1 cellular context compared by ENCODE assay signal in genomic region chr7:151046603-151047573, GRCh38.
A peak's percentile ranks its signal among the peaks of the same experiment; 100 is the strongest.
TF ChIP-seq lines count a peak whose summit lies in the region.

No MANE protein-coding gene starts in this region.

TF ChIP-seq in SK-N-SH, 30 proteins besides CTCF, POLR2A, EP300 and RAD21 (continued from another document):
- TF ChIP-seq ZBTB33 (IDR thresholded peaks at IDR 0.05; ENCODE audit: borderline replicate concordance, low read depth) (no peak), ELF1 (IDR thresholded peaks at IDR 0.05) (no peak), MXI1 (IDR thresholded peaks at IDR 0.05; ENCODE audit: low read depth, low read length) (no peak), MAX (IDR thresholded peaks at IDR 0.05; ENCODE audit: low read depth) (0 out of 2 replicates have a peak, but pooled peaks have one; percentile 45), FOSL2 (IDR thresholded peaks at IDR 0.05; ENCODE audit: borderline replicate concordance, low read depth) (peak; percentile 20; the same call in 1 of the 2 replicates), YY1 (IDR thresholded peaks at IDR 0.05; ENCODE audit: low read depth) (no peak), TEAD4 (IDR thresholded peaks at IDR 0.05; ENCODE audit: borderline replicate concordance, insufficient read depth) (no peak), MEF2A (IDR thresholded peaks at IDR 0.05; ENCODE audit: borderline replicate concordance, low read depth) (no peak), POLR2AphosphoS5 (IDR thresholded peaks at IDR 0.05; ENCODE audit: low read depth, low read length) (peak; percentile 43; the same call in 1 of the 2 replicates), USF2 (IDR thresholded peaks at IDR 0.05; ENCODE audit: borderline replicate concordance, low read depth, low read length) (no peak), CHD2 (IDR thresholded peaks at IDR 0.05; ENCODE audit: low read length, partially characterized antibody) (no peak), SIN3A (IDR thresholded peaks at IDR 0.05; ENCODE audit: borderline replicate concordance, low read depth, low read length) (no peak; the same call in 1 of the 2 replicates), NFIC (IDR thresholded peaks at IDR 0.05; ENCODE audit: borderline replicate concordance) (peak; percentile 94), RXRA (IDR thresholded peaks at IDR 0.05; ENCODE audit: borderline replicate concordance, low read depth) (no peak; the same call in 1 of the 2 replicates), FOXM1 (IDR thresholded peaks at IDR 0.05; ENCODE audit: low read depth) (no peak), RFX5 (IDR thresholded peaks at IDR 0.05; ENCODE audit: low read length) (no peak), EZH2phosphoT487 (IDR thresholded peaks at IDR 0.05; ENCODE audit: borderline replicate concordance, low read depth) (no peak), JUND (IDR thresholded peaks at IDR 0.05) (no peak; the same call in 1 of the 2 replicates), TAF1 (IDR thresholded peaks at IDR 0.05; ENCODE audit: borderline replicate concordance, low read depth, low read length) (no peak)
- TF ChIP-seq, protein P1, sequence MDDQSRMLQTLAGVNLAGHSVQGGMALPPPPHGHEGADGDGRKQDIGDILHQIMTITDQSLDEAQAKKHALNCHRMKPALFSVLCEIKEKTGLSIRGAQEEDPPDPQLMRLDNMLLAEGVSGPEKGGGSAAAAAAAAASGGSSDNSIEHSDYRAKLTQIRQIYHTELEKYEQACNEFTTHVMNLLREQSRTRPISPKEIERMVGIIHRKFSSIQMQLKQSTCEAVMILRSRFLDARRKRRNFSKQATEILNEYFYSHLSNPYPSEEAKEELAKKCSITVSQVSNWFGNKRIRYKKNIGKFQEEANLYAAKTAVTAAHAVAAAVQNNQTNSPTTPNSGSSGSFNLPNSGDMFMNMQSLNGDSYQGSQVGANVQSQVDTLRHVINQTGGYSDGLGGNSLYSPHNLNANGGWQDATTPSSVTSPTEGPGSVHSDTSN (IDR thresholded peaks at IDR 0.05) = peak; percentile 89
- TF ChIP-seq, protein P2, sequence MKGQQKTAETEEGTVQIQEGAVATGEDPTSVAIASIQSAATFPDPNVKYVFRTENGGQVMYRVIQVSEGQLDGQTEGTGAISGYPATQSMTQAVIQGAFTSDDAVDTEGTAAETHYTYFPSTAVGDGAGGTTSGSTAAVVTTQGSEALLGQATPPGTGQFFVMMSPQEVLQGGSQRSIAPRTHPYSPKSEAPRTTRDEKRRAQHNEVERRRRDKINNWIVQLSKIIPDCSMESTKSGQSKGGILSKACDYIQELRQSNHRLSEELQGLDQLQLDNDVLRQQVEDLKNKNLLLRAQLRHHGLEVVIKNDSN (IDR thresholded peaks at IDR 0.05; ENCODE audit: borderline replicate concordance, low read depth) = no peak
